26 cellular contexts compared by ENCODE assay signal in genomic region chr10:119308089-119308488, GRCh38.
A peak's percentile ranks its signal among the peaks of the same experiment; 100 is the strongest.
DNase-seq lines count a peak whose midpoint lies in the region; ATAC-seq, FAIRE-seq and TF ChIP-seq lines count a peak whose summit lies in the region.
"Had no signal": no experiment of that assay in that cellular context is flagged by ENCODE, and none has a peak within 500 bp of the region (broad histone marks: within the 10 kb centered on the region; RNA-seq: fewer than 3 reads in every experiment).

No MANE protein-coding gene starts in this region.

- no peaks in the 10 kb centered on the region for H3K27me3 ChIP-seq in thoracic aorta (replicated peaks; ENCODE audit: insufficient read depth)
- H3K27me3 ChIP-seq: upper lobe of left lung had no signal

- peaks cover 3% of the 10 kb centered on the region for H3K36me3 Mint-ChIP-seq in activated naive CD4-positive, alpha-beta T cell treated with anti-CD3 and anti-CD28 coated beads, Interleukin-2, amount 50 U/mL, for 24 hours
- H3K36me3 Mint-ChIP-seq: brain had no signal

- H3K4me1 ChIP-seq in kidney (ENCODE audit: control insufficient read depth in 1 of 2, insufficient read depth in 1 of 2, low read depth in 1 of 2, low read length in 2 of 2) (peaks cover 0 to 3% of the 10 kb centered on the region in 2 donors), thoracic aorta (ENCODE audit: control insufficient read depth in 1 of 2, low read depth in 2 of 2) (peaks cover 40 to 100% of the 10 kb centered on the region in 2 donors)

- H3K4me3 ChIP-seq in kidney (ENCODE audit: low read length in 2 of 2) = no peak overlapping the region
- H3K4me3 ChIP-seq in thoracic aorta = no peak overlapping the region
- H3K4me3 ChIP-seq: left ventricle myocardium inferior, smooth muscle cell, upper lobe of left lung had no signal

- no peak overlapping the region for H3K27ac Mint-ChIP-seq in activated naive CD4-positive, alpha-beta T cell treated with anti-CD3 and anti-CD28 coated beads, Interleukin-2, amount 50 U/mL, for 24 hours

- CTCF ChIA-PET in RWPE1 (lab: Yijun Ruan, JAX) = interaction anchor here (0.6 to 1.0 kb wide), 2 partner anchors 17 to 912 kb away, joined by 3 to 5 read pairs; no protein-coding TSS in a partner anchor

- H3K27ac ChIP-seq in RWPE1 = peak overlapping the region; percentile 7
- H3K27ac ChIP-seq in kidney (ENCODE audit: low read depth in 2 of 2, low read length in 2 of 2) = no peak overlapping the region
- peak overlapping the region; percentile 89 to 92 for H3K27ac ChIP-seq in thoracic aorta
- H3K27ac ChIP-seq: parathyroid adenoma, VCaP had no signal

- H3K9me3 ChIP-seq in kidney (ENCODE audit: control insufficient read depth in 1 of 2, low read length in 2 of 2) = no peaks in the 10 kb centered on the region
- no peaks in the 10 kb centered on the region for H3K9me3 ChIP-seq in thoracic aorta
- H3K9me3 ChIP-seq: left ventricle myocardium inferior, upper lobe of left lung had no signal

- no peak for TF ChIP-seq CTCF in RWPE1 (conservative IDR thresholded peaks at IDR 0.05; ENCODE audit: low read depth)
- TF ChIP-seq CTCF in kidney (IDR thresholded peaks at IDR 0.05; ENCODE audit: borderline replicate concordance, extremely low read depth, insufficient read depth) = no peak
- TF ChIP-seq CTCF in thoracic aorta (IDR thresholded peaks at IDR 0.05) = no peak

- POLR2A ChIA-PET in RWPE1 (lab: Yijun Ruan, JAX; ENCODE audit: low non-redundant PET) = interaction anchor here (0.8 kb wide), 1 partner anchor 9 kb away, joined by 3 read pairs; no protein-coding TSS in a partner anchor

- H3K36me3 ChIP-seq in kidney (ENCODE audit: control insufficient read depth in 1 of 2, insufficient read depth in 2 of 2, low read length in 2 of 2) (no peaks in the 10 kb centered on the region), thoracic aorta (no peaks in the 10 kb centered on the region)
- H3K36me3 ChIP-seq: left ventricle myocardium inferior, upper lobe of left lung had no signal

- H3K4me1 Mint-ChIP-seq in activated naive CD4-positive, alpha-beta T cell treated with anti-CD3 and anti-CD28 coated beads, Interleukin-2, amount 50 U/mL, for 24 hours = peaks cover 74% of the 10 kb centered on the region

- intact Hi-C loops in kidney (cut with DNase I) = no loop called here

- H3K27me3 Mint-ChIP-seq in activated naive CD4-positive, alpha-beta T cell treated with anti-CD3 and anti-CD28 coated beads, Interleukin-2, amount 50 U/mL, for 24 hours = no peaks in the 10 kb centered on the region
- H3K27me3 Mint-ChIP-seq: brain had no signal

- no peaks in the 10 kb centered on the region for H3K9me3 Mint-ChIP-seq in activated naive CD4-positive, alpha-beta T cell treated with anti-CD3 and anti-CD28 coated beads, Interleukin-2, amount 50 U/mL, for 24 hours
- H3K9me3 Mint-ChIP-seq: brain had no signal

- no peak for DNase-seq in activated naive CD4-positive, alpha-beta T cell (lab: John Stamatoyannopoulos, UW)
- DNase-seq in RWPE1 (ENCODE audit: low spot score) (no peak), kidney (peak; percentile 43), thoracic aorta (ENCODE audit: low spot score) (no peak), GM19240 (ENCODE audit: insufficient read length, low spot score) (no peak), NCI-H1930 (lab: John Stamatoyannopoulos, UW) (no peak)
- DNase-seq: activated CD4-positive, alpha-beta T cell treated with anti-CD3 and anti-CD28 coated beads, Interleukin-2, amount 50 U/mL, for 4 hours; activated CD8-positive, alpha-beta memory T cell treated with anti-CD3 and anti-CD28 coated beads, Interleukin-2, amount 50 U/mL, for 4 hours; DMS53; GF-D8; HCEC 1CT; KBM-7; left ventricle myocardium inferior; NCI-H1436; NCI-H446; SHP77; stimulated activated CD4-positive, alpha-beta T cell treated with anti-CD3 and anti-CD28 coated beads, Interleukin-1b, Interleukin-23, amount 100 ng/mL, for 48 hours; stimulated activated CD8-positive, alpha-beta memory T cell treated with anti-CD3 and anti-CD28 coated beads, Interleukin-4, amount 100 ng/mL, for 48 hours; T-helper 9 cell had no signal

- no peak for FAIRE-seq in kidney (lab: Jason Lieb, UNC)

- H3K9ac ChIP-seq in kidney (ENCODE audit: low read length in 2 of 2) = no peak overlapping the region
- H3K9ac ChIP-seq: parathyroid adenoma had no signal

- ATAC-seq in thoracic aorta (ENCODE audit: insufficient number of reproducible peaks, low FRiP score, low read depth) = no peak
- no peak for ATAC-seq in HG03025 (IDR thresholded peaks at IDR 0.05; ENCODE audit: low FRiP score, unreplicated experiment)

- peak overlapping the region; percentile 42 for H3K4me3 Mint-ChIP-seq in activated naive CD4-positive, alpha-beta T cell treated with anti-CD3 and anti-CD28 coated beads, Interleukin-2, amount 50 U/mL, for 24 hours
- H3K4me3 Mint-ChIP-seq: brain had no signal

Comparison
In these comparisons a context has a peak if more than half of its experiments do, and no peak if none do; other contexts are left out.
1. H3K27ac ChIP-seq: peak in RWPE1 (single experiment) and thoracic aorta (2 of 2); none in kidney (0 of 2).